ENCODE assay signal across 1 cellular context in the genomic region with DNA sequence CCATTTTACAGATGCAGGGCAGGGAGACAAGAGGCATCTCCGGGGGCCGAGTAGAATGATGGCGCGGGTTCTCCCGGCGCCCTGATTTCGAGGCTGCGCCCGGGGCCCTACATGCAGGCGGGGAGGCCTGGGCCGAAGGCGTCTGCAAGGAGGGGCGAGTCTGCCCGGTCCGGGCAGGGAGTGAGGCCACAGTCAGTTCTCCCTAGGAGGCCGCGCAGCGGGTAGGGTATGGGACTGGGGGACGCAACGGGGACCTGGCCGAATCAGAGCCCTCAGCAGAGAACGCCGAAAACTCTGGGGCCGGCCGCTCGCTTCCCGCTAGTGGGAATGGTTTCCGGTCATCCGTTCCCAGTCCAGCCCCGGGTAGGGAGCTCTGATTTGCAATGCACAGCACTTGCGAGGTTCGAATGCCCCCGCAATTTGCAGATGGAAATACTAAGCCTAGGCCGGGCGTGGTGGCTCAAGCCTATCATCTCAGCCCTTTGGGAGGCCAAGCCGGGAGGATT.
TF ChIP-seq lines count a peak whose summit lies in the region.

No MANE protein-coding gene starts in this region.

TF ChIP-seq in GM23338, 12 proteins besides CTCF, POLR2A, EP300 and RAD21 (continued from another document):
- TF ChIP-seq, protein P1, sequence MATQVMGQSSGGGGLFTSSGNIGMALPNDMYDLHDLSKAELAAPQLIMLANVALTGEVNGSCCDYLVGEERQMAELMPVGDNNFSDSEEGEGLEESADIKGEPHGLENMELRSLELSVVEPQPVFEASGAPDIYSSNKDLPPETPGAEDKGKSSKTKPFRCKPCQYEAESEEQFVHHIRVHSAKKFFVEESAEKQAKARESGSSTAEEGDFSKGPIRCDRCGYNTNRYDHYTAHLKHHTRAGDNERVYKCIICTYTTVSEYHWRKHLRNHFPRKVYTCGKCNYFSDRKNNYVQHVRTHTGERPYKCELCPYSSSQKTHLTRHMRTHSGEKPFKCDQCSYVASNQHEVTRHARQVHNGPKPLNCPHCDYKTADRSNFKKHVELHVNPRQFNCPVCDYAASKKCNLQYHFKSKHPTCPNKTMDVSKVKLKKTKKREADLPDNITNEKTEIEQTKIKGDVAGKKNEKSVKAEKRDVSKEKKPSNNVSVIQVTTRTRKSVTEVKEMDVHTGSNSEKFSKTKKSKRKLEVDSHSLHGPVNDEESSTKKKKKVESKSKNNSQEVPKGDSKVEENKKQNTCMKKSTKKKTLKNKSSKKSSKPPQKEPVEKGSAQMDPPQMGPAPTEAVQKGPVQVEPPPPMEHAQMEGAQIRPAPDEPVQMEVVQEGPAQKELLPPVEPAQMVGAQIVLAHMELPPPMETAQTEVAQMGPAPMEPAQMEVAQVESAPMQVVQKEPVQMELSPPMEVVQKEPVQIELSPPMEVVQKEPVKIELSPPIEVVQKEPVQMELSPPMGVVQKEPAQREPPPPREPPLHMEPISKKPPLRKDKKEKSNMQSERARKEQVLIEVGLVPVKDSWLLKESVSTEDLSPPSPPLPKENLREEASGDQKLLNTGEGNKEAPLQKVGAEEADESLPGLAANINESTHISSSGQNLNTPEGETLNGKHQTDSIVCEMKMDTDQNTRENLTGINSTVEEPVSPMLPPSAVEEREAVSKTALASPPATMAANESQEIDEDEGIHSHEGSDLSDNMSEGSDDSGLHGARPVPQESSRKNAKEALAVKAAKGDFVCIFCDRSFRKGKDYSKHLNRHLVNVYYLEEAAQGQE (IDR thresholded peaks at IDR 0.05; ENCODE audit: unreplicated experiment): no peak
- no peak for TF ChIP-seq POLR2AphosphoS5 (IDR thresholded peaks at IDR 0.05; ENCODE audit: low read depth)
- no peak for TF ChIP-seq CREB1 (CRISPR knock-in tag; IDR thresholded peaks at IDR 0.05; ENCODE audit: low read depth)
- TF ChIP-seq, protein P2, sequence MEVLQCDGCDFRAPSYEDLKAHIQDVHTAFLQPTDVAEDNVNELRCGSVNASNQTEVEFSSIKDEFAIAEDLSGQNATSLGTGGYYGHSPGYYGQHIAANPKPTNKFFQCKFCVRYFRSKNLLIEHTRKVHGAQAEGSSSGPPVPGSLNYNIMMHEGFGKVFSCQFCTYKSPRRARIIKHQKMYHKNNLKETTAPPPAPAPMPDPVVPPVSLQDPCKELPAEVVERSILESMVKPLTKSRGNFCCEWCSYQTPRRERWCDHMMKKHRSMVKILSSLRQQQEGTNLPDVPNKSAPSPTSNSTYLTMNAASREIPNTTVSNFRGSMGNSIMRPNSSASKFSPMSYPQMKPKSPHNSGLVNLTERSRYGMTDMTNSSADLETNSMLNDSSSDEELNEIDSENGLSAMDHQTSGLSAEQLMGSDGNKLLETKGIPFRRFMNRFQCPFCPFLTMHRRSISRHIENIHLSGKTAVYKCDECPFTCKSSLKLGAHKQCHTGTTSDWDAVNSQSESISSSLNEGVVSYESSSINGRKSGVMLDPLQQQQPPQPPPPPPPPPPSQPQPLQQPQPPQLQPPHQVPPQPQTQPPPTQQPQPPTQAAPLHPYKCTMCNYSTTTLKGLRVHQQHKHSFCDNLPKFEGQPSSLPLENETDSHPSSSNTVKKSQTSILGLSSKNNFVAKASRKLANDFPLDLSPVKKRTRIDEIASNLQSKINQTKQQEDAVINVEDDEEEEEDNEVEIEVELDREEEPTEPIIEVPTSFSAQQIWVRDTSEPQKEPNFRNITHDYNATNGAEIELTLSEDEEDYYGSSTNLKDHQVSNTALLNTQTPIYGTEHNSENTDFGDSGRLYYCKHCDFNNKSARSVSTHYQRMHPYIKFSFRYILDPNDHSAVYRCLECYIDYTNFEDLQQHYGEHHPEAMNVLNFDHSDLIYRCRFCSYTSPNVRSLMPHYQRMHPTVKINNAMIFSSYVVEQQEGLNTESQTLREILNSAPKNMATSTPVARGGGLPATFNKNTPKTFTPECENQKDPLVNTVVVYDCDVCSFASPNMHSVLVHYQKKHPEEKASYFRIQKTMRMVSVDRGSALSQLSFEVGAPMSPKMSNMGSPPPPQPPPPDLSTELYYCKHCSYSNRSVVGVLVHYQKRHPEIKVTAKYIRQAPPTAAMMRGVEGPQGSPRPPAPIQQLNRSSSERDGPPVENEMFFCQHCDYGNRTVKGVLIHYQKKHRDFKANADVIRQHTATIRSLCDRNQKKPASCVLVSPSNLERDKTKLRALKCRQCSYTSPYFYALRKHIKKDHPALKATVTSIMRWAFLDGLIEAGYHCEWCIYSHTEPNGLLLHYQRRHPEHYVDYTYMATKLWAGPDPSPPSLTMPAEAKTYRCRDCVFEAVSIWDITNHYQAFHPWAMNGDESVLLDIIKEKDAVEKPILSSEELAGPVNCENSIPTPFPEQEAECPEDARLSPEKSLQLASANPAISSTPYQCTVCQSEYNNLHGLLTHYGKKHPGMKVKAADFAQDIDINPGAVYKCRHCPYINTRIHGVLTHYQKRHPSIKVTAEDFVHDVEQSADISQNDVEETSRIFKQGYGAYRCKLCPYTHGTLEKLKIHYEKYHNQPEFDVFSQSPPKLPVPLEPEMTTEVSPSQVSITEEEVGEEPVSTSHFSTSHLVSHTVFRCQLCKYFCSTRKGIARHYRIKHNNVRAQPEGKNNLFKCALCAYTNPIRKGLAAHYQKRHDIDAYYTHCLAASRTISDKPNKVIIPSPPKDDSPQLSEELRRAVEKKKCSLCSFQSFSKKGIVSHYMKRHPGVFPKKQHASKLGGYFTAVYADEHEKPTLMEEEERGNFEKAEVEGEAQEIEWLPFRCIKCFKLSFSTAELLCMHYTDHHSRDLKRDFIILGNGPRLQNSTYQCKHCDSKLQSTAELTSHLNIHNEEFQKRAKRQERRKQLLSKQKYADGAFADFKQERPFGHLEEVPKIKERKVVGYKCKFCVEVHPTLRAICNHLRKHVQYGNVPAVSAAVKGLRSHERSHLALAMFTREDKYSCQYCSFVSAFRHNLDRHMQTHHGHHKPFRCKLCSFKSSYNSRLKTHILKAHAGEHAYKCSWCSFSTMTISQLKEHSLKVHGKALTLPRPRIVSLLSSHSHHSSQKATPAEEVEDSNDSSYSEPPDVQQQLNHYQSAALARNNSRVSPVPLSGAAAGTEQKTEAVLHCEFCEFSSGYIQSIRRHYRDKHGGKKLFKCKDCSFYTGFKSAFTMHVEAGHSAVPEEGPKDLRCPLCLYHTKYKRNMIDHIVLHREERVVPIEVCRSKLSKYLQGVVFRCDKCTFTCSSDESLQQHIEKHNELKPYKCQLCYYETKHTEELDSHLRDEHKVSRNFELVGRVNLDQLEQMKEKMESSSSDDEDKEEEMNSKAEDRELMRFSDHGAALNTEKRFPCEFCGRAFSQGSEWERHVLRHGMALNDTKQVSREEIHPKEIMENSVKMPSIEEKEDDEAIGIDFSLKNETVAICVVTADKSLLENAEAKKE (CRISPR knock-in tag; IDR thresholded peaks at IDR 0.05): no peak
- TF ChIP-seq ZNF114 (CRISPR knock-in tag; IDR thresholded peaks at IDR 0.05): no peak
- TF ChIP-seq NANOG (IDR thresholded peaks at IDR 0.05; ENCODE audit: borderline replicate concordance): no peak
- peak; percentile 71 for TF ChIP-seq EZH2phosphoT487 (IDR thresholded peaks at IDR 0.05; ENCODE audit: unreplicated experiment)
